10 cellular contexts compared by ENCODE assay signal in the genomic region with DNA sequence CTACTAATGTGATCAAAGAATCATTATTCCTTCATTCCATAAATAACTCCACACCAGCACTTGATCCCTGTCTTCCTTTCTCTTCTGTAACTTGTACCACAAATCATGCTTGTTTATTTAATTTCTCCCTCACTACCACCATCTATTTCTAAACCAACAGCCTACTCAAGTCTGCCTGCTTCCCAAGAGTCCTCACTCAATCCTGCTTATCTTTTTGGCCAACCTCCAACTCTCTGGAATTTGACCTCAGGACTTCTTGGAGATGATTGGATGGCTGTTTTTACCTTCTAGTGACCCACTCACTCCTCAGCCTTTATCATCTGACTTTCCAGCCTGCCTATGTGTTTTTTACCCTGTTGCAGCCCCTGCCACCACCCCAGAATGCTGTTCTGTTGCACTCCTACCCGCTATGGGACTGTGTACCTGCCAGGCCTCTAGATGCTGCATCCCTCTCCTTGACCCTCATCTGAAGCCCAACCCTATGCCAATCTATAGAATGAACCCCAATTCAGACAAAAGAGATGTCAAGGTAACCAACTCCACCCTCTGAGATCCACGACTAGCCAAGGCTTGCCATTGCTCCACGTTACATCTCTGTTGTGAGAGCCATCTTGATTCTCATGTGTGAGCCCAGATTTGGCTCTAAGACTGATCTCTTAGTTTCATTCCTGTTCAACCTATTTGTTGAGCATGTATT.
A peak's percentile ranks its signal among the peaks of the same experiment; 100 is the strongest.
DNase-seq lines count a peak whose midpoint lies in the region; ATAC-seq and TF ChIP-seq lines count a peak whose summit lies in the region.
"Had no signal": no experiment of that assay in that cellular context is flagged by ENCODE, and none has a peak within 500 bp of the region (broad histone marks: within the 10 kb centered on the region; RNA-seq: fewer than 3 reads in every experiment).

No MANE protein-coding gene starts in this region.

- H3K36me3 ChIP-seq in WERI-Rb-1: no peaks in the 10 kb centered on the region
- no peaks in the 10 kb centered on the region for H3K36me3 ChIP-seq in heart left ventricle
- H3K36me3 ChIP-seq in gastrocnemius medialis: no peaks in the 10 kb centered on the region

- TF ChIP-seq CTCF in GM12865 (IDR thresholded peaks at IDR 0.05; ENCODE audit: insufficient read depth, low read depth, low read length, missing control alignments) (no peak), WERI-Rb-1 (IDR thresholded peaks at IDR 0.05; ENCODE audit: low read depth, low read length) (no peak), heart left ventricle (IDR thresholded peaks at IDR 0.05) (no peak), gastrocnemius medialis (IDR thresholded peaks at IDR 0.05 in 4 of 5, conservative IDR thresholded peaks at IDR 0.05 in 1 of 5) (no peak)

- intact Hi-C loops in heart left ventricle (cut with DNase I): loop anchor here in 5 of 10 donors (5.0 to 10.0 kb wide), 4 partner anchors 45 to 558 kb away; no protein-coding TSS in a partner anchor
- intact Hi-C loops in gastrocnemius medialis (cut with DNase I; ENCODE audit: low total_unique reads): loop anchor here (10.0 kb wide), 1 partner anchor 118 kb away; no protein-coding TSS in a partner anchor

- ATAC-seq in heart left ventricle (peak in 2 of 4 donors; percentile 21 to 33), gastrocnemius medialis (no peak), GM19452 (IDR thresholded peaks at IDR 0.05; ENCODE audit: unreplicated experiment) (no peak)

- peaks cover 0 to 56% (median 28%) of the 10 kb centered on the region in 12 donors for H3K4me1 ChIP-seq in heart left ventricle
- H3K4me1 ChIP-seq in gastrocnemius medialis: peaks cover 3 to 20% of the 10 kb centered on the region in 2 donors

- H3K27me3 ChIP-seq in WERI-Rb-1 (ENCODE audit: insufficient read depth, low read depth, severe bottlenecking) (no peaks in the 10 kb centered on the region), heart left ventricle (no peaks in the 10 kb centered on the region), gastrocnemius medialis (no peaks in the 10 kb centered on the region)

- TF ChIP-seq POLR2A in heart left ventricle (IDR thresholded peaks at IDR 0.05): no peak
- TF ChIP-seq POLR2A in gastrocnemius medialis (IDR thresholded peaks at IDR 0.05): no peak

- in situ Hi-C loops in gastrocnemius medialis (cut with MboI; ENCODE audit: low sequenced_read_pairs in 4 of 4): loop anchor here in 3 of 4 donors (25.0 kb wide), 2 partner anchors 415 to 965 kb away; partner anchors contain the start of gene BTG1 (in 2 of the 3)

- WGBS in heart left ventricle, 4 donors: 73 to 76% (median 73%) methylated on average over 3 of the region's 3 CpGs

- DNase-seq in GM12865 (ENCODE audit: low read depth) (no peak), WERI-Rb-1 (no peak), heart left ventricle (no peak), gastrocnemius medialis (no peak), NCI-H1694 treated with DMSO at 0.1 percent for 48 hours (lab: John Stamatoyannopoulos, UW) (no peak), COR-L47 (lab: John Stamatoyannopoulos, UW) (no peak), NCI-H2107 (lab: John Stamatoyannopoulos, UW) (no peak)
- DNase-seq: occipital lobe had no signal

- peak overlapping the region; percentile 73 for H3K27ac ChIP-seq in WERI-Rb-1
- peak overlapping the region; percentile 17 to 90 (median 79) for H3K27ac ChIP-seq in heart left ventricle
- H3K27ac ChIP-seq in gastrocnemius medialis: peak overlapping the region; percentile 43 to 74 (median 68)
- H3K27ac ChIP-seq: HL-60 had no signal

- no peaks in the 10 kb centered on the region for H3K9me3 ChIP-seq in WERI-Rb-1 (ENCODE audit: severe bottlenecking)
- no peaks in the 10 kb centered on the region for H3K9me3 ChIP-seq in heart left ventricle
- H3K9me3 ChIP-seq in gastrocnemius medialis: no peaks in the 10 kb centered on the region

- H3K4me3 ChIP-seq in GM12865 (ENCODE audit: low read depth, low read length): peak overlapping the region; percentile 61
- no peak overlapping the region for H3K4me3 ChIP-seq in WERI-Rb-1 (ENCODE audit: low read depth, low read length)
- H3K4me3 ChIP-seq in heart left ventricle: no peak overlapping the region
- H3K4me3 ChIP-seq in gastrocnemius medialis: no peak overlapping the region
